ENCODE assay signal across 19 cellular contexts in the genomic region with DNA sequence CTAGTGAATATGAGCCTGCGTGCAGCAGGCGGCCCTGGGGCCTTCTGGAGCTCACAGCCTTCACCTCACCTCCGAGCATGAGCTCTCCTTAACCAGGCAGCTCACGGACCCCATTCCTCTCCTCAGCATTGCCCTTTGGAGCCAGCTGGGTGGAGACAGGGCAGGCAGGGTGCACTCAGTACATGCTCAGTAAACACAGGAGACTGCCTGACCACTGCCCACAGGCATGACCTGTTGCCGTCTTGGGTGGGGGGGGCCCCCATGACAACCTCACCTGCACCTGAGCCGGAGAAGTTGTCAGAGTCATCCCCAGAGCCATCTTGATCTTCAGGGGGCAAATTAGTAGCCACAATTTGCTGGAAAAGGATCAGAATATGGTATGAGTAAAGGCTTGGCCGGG. TPM values are rescaled to one million over a fixed set of nuclear protein-coding genes. Genes with fewer than 3 reads are reported as not detected.
"Had no signal": no experiment of that assay in that cellular context is flagged by ENCODE, and none has a peak within 500 bp of the region (broad histone marks: within the 10 kb centered on the region; RNA-seq: fewer than 3 reads in every experiment).

No MANE protein-coding gene starts in this region.

- H3K27me3 Mint-ChIP-seq: activated B cell treated with CpG ODN at 0.5 μM for 24 hours; activated CD4-positive, alpha-beta memory T cell treated with anti-CD3 and anti-CD28 coated beads, Interleukin-2, amount 10 ng/mL, durations not matched to agents 7 days and 5 days; activated naive CD4-positive, alpha-beta T cell treated with anti-CD3 and anti-CD28 coated beads, Interleukin-2, amount 10 ng/mL, durations not matched to agents 7 days and 5 days; naive thymus-derived CD4-positive, alpha-beta T cell had no signal

- H3K27ac ChIP-seq: coronary artery, neural progenitor cell, uterus had no signal

- H3K36me3 ChIP-seq: neural progenitor cell, prostate gland, thyroid gland, uterus had no signal

- H2AFZ ChIP-seq: neural progenitor cell had no signal

- H3K4me1 Mint-ChIP-seq: activated naive CD4-positive, alpha-beta T cell treated with anti-CD3 and anti-CD28 coated beads, Interleukin-2, amount 10 ng/mL, durations not matched to agents 7 days and 5 days; naive thymus-derived CD4-positive, alpha-beta T cell had no signal

- H3K9me3 ChIP-seq: prostate gland, thyroid gland, uterus had no signal

- H3K27ac Mint-ChIP-seq: activated B cell treated with CpG ODN at 0.5 μM for 24 hours; activated CD4-positive, alpha-beta memory T cell treated with anti-CD3 and anti-CD28 coated beads, Interleukin-2, amount 10 ng/mL, durations not matched to agents 7 days and 5 days; activated naive CD4-positive, alpha-beta T cell treated with anti-CD3 and anti-CD28 coated beads, Interleukin-2, amount 10 ng/mL, durations not matched to agents 7 days and 5 days; activated T-cell treated with anti-CD3 and anti-CD28 coated beads, Interleukin-2, amount 50 U/mL, for 72 hours; naive thymus-derived CD4-positive, alpha-beta T cell; neural progenitor cell had no signal

- DNase-seq: activated B cell treated with CpG ODN at 0.5 μM for 24 hours; activated CD4-positive, alpha-beta memory T cell treated with anti-CD3 and anti-CD28 coated beads, Interleukin-2, amount 10 ng/mL, durations not matched to agents 7 days and 5 days; activated CD4-positive, alpha-beta T cell treated with anti-CD3 and anti-CD28 coated beads for 48 hours; activated effector memory CD4-positive, alpha-beta T cell treated with Interleukin-2 at 50 U/mL for 16 hours; activated naive CD4-positive, alpha-beta T cell treated with anti-CD3 and anti-CD28 coated beads, Interleukin-2, amount 10 ng/mL, durations not matched to agents 7 days and 5 days; activated T-cell treated with anti-CD3 and anti-CD28 coated beads, Interleukin-2, amount 50 U/mL, for 72 hours; amygdala; cerebellar nuclear complex; kidney; naive thymus-derived CD4-positive, alpha-beta T cell; stimulated activated CD4-positive, alpha-beta T cell treated with anti-CD3 and anti-CD28 coated beads, Interleukin-4, amount 100 ng/mL, for 24 hours; stimulated activated naive CD4-positive, alpha-beta T cell treated with Interleukin-2 at 50 U/mL for 16 hours; T-helper 9 cell; thyroid gland; uterus had no signal

- ATAC-seq: activated T-cell treated with anti-CD3 and anti-CD28 coated beads, Interleukin-2, amount 50 U/mL, for 72 hours had no signal

- H3K36me3 Mint-ChIP-seq: activated naive CD4-positive, alpha-beta T cell treated with anti-CD3 and anti-CD28 coated beads, Interleukin-2, amount 10 ng/mL, durations not matched to agents 7 days and 5 days; naive thymus-derived CD4-positive, alpha-beta T cell had no signal

- H3K9me3 Mint-ChIP-seq: activated B cell treated with CpG ODN at 0.5 μM for 24 hours; activated CD4-positive, alpha-beta memory T cell treated with anti-CD3 and anti-CD28 coated beads, Interleukin-2, amount 10 ng/mL, durations not matched to agents 7 days and 5 days; activated naive CD4-positive, alpha-beta T cell treated with anti-CD3 and anti-CD28 coated beads, Interleukin-2, amount 10 ng/mL, durations not matched to agents 7 days and 5 days; activated T-cell treated with anti-CD3 and anti-CD28 coated beads, Interleukin-2, amount 50 U/mL, for 72 hours had no signal

- H3K4me1 ChIP-seq: neural progenitor cell, uterus had no signal

- H3K4me2 ChIP-seq: neural progenitor cell had no signal

- H3K27me3 ChIP-seq: neural progenitor cell, thyroid gland, uterus had no signal

- H3K4me3 Mint-ChIP-seq: activated B cell treated with CpG ODN at 0.5 μM for 24 hours; activated CD4-positive, alpha-beta memory T cell treated with anti-CD3 and anti-CD28 coated beads, Interleukin-2, amount 10 ng/mL, durations not matched to agents 7 days and 5 days; activated naive CD4-positive, alpha-beta T cell treated with anti-CD3 and anti-CD28 coated beads, Interleukin-2, amount 10 ng/mL, durations not matched to agents 7 days and 5 days; activated T-cell treated with anti-CD3 and anti-CD28 coated beads, Interleukin-2, amount 50 U/mL, for 72 hours; naive thymus-derived CD4-positive, alpha-beta T cell; neural progenitor cell had no signal

- H3K9ac ChIP-seq: neural progenitor cell had no signal

- H3K4me3 ChIP-seq: coronary artery, neural progenitor cell, prostate gland, thyroid gland, uterus had no signal

RNA-seq across cellular contexts. Expression of gene SDC1, which starts 19.9 kb away (rescaled TPM):
- total RNA-seq: activated B cell treated with CpG ODN at 0.5 μM for 24 hours; T-helper 1 cell treated with Interleukin-12 subunit alpha and Interleukin-12 subunit beta and Interleukin-4 antibody, amounts not matched to agents 30 ng/mL and 1 ng/mL, for 36 hours had no signal
- polyA plus RNA-seq: naive thymus-derived CD4-positive, alpha-beta T cell had no signal
